11 cellular contexts compared by ENCODE assay signal in the genomic region with DNA sequence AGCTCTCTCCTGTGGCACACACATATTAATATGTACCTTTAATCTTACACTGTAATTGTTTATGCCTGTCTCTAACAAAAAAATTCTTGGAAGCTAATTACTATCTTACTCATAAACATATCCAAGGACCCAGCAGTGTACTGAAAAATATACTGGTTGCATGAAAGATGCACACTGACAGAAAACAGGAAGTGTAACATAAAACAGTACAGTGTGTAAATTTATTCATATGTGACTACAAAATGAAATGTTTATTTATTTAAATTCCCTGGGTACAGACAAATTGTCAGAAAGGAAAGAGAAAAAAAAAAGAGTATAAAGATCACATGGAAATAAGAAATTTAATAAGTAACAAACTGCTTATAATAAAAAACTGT. TPM values are rescaled to one million over a fixed set of nuclear protein-coding genes. Genes with fewer than 3 reads are reported as not detected.
A peak's percentile ranks its signal among the peaks of the same experiment; 100 is the strongest.
DNase-seq lines count a peak whose midpoint lies in the region; ATAC-seq lines count a peak whose summit lies in the region.
"Had no signal": no experiment of that assay in that cellular context is flagged by ENCODE, and none has a peak within 500 bp of the region (broad histone marks: within the 10 kb centered on the region; RNA-seq: fewer than 3 reads in every experiment).

No MANE protein-coding gene starts in this region.

- H3K9me3 Mint-ChIP-seq in effector memory CD8-positive, alpha-beta T cell = no peaks in the 10 kb centered on the region
- peaks cover 6% of the 10 kb centered on the region for H3K9me3 Mint-ChIP-seq in activated naive CD8-positive, alpha-beta T cell treated with anti-CD3 and anti-CD28 coated beads for 36 hours
- H3K9me3 Mint-ChIP-seq: activated T-helper 17 cell treated with anti-CD3 and anti-CD28 coated beads, Interleukin-2, amount 50 U/mL, for 72 hours had no signal

- H3K4me3 Mint-ChIP-seq in effector memory CD8-positive, alpha-beta T cell = peak overlapping the region in 1 of 2 donors; percentile 18
- H3K4me3 Mint-ChIP-seq in activated naive CD8-positive, alpha-beta T cell treated with anti-CD3 and anti-CD28 coated beads for 36 hours = no peak overlapping the region
- H3K4me3 Mint-ChIP-seq: activated T-helper 17 cell treated with anti-CD3 and anti-CD28 coated beads, Interleukin-2, amount 50 U/mL, for 72 hours had no signal

- peak; percentile 22 for ATAC-seq in GM18498 (IDR thresholded peaks at IDR 0.05; ENCODE audit: unreplicated experiment)
- ATAC-seq in GM21515 (IDR thresholded peaks at IDR 0.05; ENCODE audit: unreplicated experiment) = peak; percentile 24
- peak; percentile 7 for ATAC-seq in HG03196 (IDR thresholded peaks at IDR 0.05; ENCODE audit: unreplicated experiment)
- ATAC-seq in effector memory CD8-positive, alpha-beta T cell (replicated peaks) = no peak

- H3K4me1 Mint-ChIP-seq in effector memory CD8-positive, alpha-beta T cell (ENCODE audit: low read depth in 2 of 2) = peaks cover 56 to 83% of the 10 kb centered on the region in 2 donors
- peaks cover 58% of the 10 kb centered on the region for H3K4me1 Mint-ChIP-seq in activated naive CD8-positive, alpha-beta T cell treated with anti-CD3 and anti-CD28 coated beads for 36 hours

- no peak for DNase-seq in effector memory CD8-positive, alpha-beta T cell
- DNase-seq in globus pallidus (ENCODE audit: low spot score) (no peak), COLO829 (ENCODE audit: low spot score) (no peak)
- DNase-seq in activated CD4-positive, CD25-positive, alpha-beta regulatory T cell (lab: John Stamatoyannopoulos, UW) = no peak
- no peak for DNase-seq in activated naive CD8-positive, alpha-beta T cell treated with anti-CD3 and anti-CD28 coated beads for 36 hours
- DNase-seq: effector CD8-positive, alpha-beta T cell; MM.1S had no signal

- H3K27ac Mint-ChIP-seq in effector memory CD8-positive, alpha-beta T cell = peak overlapping the region; percentile 0 to 8
- H3K27ac Mint-ChIP-seq in activated naive CD8-positive, alpha-beta T cell treated with anti-CD3 and anti-CD28 coated beads for 36 hours = no peak overlapping the region
- H3K27ac Mint-ChIP-seq: activated T-helper 17 cell treated with anti-CD3 and anti-CD28 coated beads, Interleukin-2, amount 50 U/mL, for 72 hours had no signal

- H3K27me3 Mint-ChIP-seq in effector memory CD8-positive, alpha-beta T cell = no peaks in the 10 kb centered on the region
- H3K27me3 Mint-ChIP-seq in activated naive CD8-positive, alpha-beta T cell treated with anti-CD3 and anti-CD28 coated beads for 36 hours = no peaks in the 10 kb centered on the region
- H3K27me3 Mint-ChIP-seq: activated T-helper 17 cell treated with anti-CD3 and anti-CD28 coated beads, Interleukin-2, amount 50 U/mL, for 72 hours had no signal

- peaks cover 6% of the 10 kb centered on the region for H3K36me3 Mint-ChIP-seq in effector memory CD8-positive, alpha-beta T cell (ENCODE audit: insufficient read depth)
- peaks cover 13% of the 10 kb centered on the region for H3K36me3 Mint-ChIP-seq in activated naive CD8-positive, alpha-beta T cell treated with anti-CD3 and anti-CD28 coated beads for 36 hours

RNA-seq across cellular contexts. Expression of a gene that starts 28.5 kb away (rescaled TPM):
- 10 to 100 TPM; 25.2 to 27.9 TPM for total RNA-seq in activated naive CD8-positive, alpha-beta T cell treated with anti-CD3 and anti-CD28 coated beads for 36 hours
